Comparison of ENCODE assay signal across 15 cellular contexts in genomic region chr17:62876664-62877411, GRCh38.
DNase-seq lines count a peak whose midpoint lies in the region; ATAC-seq, FAIRE-seq and TF ChIP-seq lines count a peak whose summit lies in the region.
"Had no signal": no experiment of that assay in that cellular context is flagged by ENCODE, and none has a peak within 500 bp of the region (broad histone marks: within the 10 kb centered on the region; RNA-seq: fewer than 3 reads in every experiment).

No MANE protein-coding gene starts in this region.

- H3K27me3 ChIP-seq in AG04450 (ENCODE audit: control insufficient read depth, insufficient read depth, low read length): no peaks in the 10 kb centered on the region
- H3K27me3 ChIP-seq in brain microvascular endothelial cell (replicated peaks): no peaks in the 10 kb centered on the region

- no peaks in the 10 kb centered on the region for H3K36me3 ChIP-seq in brain microvascular endothelial cell (replicated peaks)
- no peaks in the 10 kb centered on the region for H3K36me3 ChIP-seq in OCI-LY7 (ENCODE audit: insufficient read depth, low read length)

- peak; percentile 65 for FAIRE-seq in HTR-8/SVneo (lab: Jason Lieb, UNC)
- FAIRE-seq: TTC549 had no signal

- CTCF ChIA-PET in AG04450 (lab: Charles Lee) (interaction anchor here (0.6 kb wide), 1 partner anchor 153 kb away, joined by 4 read pairs; no protein-coding TSS in a partner anchor), OCI-LY7 (lab: Charles Lee; ENCODE audit: unreplicated experiment) (no interaction called here)

- H4K20me1 ChIP-seq in OCI-LY7 (ENCODE audit: insufficient read depth, low read length): no peaks in the 10 kb centered on the region

- no peak for DNase-seq in AG04450 (ENCODE audit: low read depth, low spot score)
- DNase-seq in HTR-8/SVneo (ENCODE audit: insufficient read length, low spot score): no peak
- no peak for DNase-seq in brain microvascular endothelial cell
- DNase-seq in fibroblast of villous mesenchyme (ENCODE audit: low read depth): peak; percentile 42
- DNase-seq in OCI-LY7 (ENCODE audit: low spot score): no peak
- DNase-seq in globus pallidus (ENCODE audit: low spot score): no peak
- no peak for DNase-seq in iPS-NIHi11 (ENCODE audit: low spot score)
- DNase-seq: activated naive CD8-positive, alpha-beta T cell treated with anti-CD3 and anti-CD28 coated beads, Interleukin-2, amount 10 ng/mL, durations not matched to agents 7 days and 5 days; activated T-cell treated with anti-CD3 and anti-CD28 coated beads, Interleukin-2, amount 50 U/mL, for 1 hour; hypothalamus; left colon; nucleus accumbens; stimulated activated naive B cell treated with anti-CD40 and anti-IgM and Interleukin-4, amounts not matched to agents 10 μg/mL and 1 μg/mL and 100 μg/mL, for 72 hours had no signal

- POLR2A ChIA-PET in AG04450 (lab: Yijun Ruan, JAX): no interaction called here
- POLR2A ChIA-PET in OCI-LY7 (lab: Charles Lee): no interaction called here

- H3K4me2 ChIP-seq in OCI-LY7 (ENCODE audit: low read length): no peak overlapping the region

- H3K27ac ChIP-seq in AG04450 (ENCODE audit: low read depth, low read length) (peak overlapping the region; percentile 61), brain microvascular endothelial cell (peak overlapping the region; percentile 48), OCI-LY7 (ENCODE audit: low read depth, low read length, poor library complexity, severe bottlenecking) (no peak overlapping the region)

- H3K79me2 ChIP-seq in OCI-LY7 (ENCODE audit: insufficient read depth, low read depth, low read length): no peaks in the 10 kb centered on the region

- no peaks in the 10 kb centered on the region for H3K9me2 ChIP-seq in OCI-LY7 (ENCODE audit: insufficient read depth, low read length)

- H3K4me3 ChIP-seq in AG04450 (ENCODE audit: low read depth, low read length) (0 out of 2 replicates have a peak overlapping the region, but pooled peaks have one; percentile 20), brain microvascular endothelial cell (ENCODE audit: low read depth, low read length) (no peak overlapping the region), fibroblast of villous mesenchyme (ENCODE audit: low read depth, low read length) (no peak overlapping the region), OCI-LY7 (ENCODE audit: low read depth, low read length, poor library complexity, severe bottlenecking) (no peak overlapping the region)

- TF ChIP-seq CTCF in AG04450 (IDR thresholded peaks at IDR 0.05; ENCODE audit: low read depth, low read length) (no peak), brain microvascular endothelial cell (IDR thresholded peaks at IDR 0.05; ENCODE audit: low read depth, low read length, missing control alignments) (no peak), fibroblast of villous mesenchyme (IDR thresholded peaks at IDR 0.05; ENCODE audit: insufficient read depth, low read depth, low read length) (no peak), OCI-LY7 (conservative IDR thresholded peaks at IDR 0.05; ENCODE audit: low read length) (no peak)

- H3K4me1 ChIP-seq in OCI-LY7 (ENCODE audit: insufficient read depth, low read length, poor library complexity, severe bottlenecking): no peaks in the 10 kb centered on the region

- ATAC-seq in HG03097 (IDR thresholded peaks at IDR 0.05; ENCODE audit: low FRiP score, unreplicated experiment): no peak
- ATAC-seq: left colon; stimulated activated naive B cell treated with anti-CD40 and anti-IgM and Interleukin-4, amounts not matched to agents 10 μg/mL and 1 μg/mL and 100 μg/mL, for 72 hours had no signal

- H2AFZ ChIP-seq in OCI-LY7 (ENCODE audit: low read length): no peak overlapping the region

- in situ Hi-C loops in brain microvascular endothelial cell (cut with HindIII; ENCODE audit: low pct_ligation_motif_present, low sequenced_read_pairs): no loop called here

- intact Hi-C loops in OCI-LY7 (cut with micrococcal nuclease; ENCODE audit: unreplicated experiment): no loop called here

- H3K9me3 ChIP-seq in AG04450 (ENCODE audit: control insufficient read depth, insufficient read depth, low read length) (no peaks in the 10 kb centered on the region), OCI-LY7 (ENCODE audit: low read length) (no peaks in the 10 kb centered on the region)

- BruUV-seq in OCI-LY7 (replicated peaks; lab: Mats Ljungman, UMichigan): no TSS peak
